In genomic region chr10:70652761-70653657, GRCh38 we compare ENCODE assay signal across 9 cellular contexts. TPM values are rescaled to one million over a fixed set of nuclear protein-coding genes. Genes with fewer than 3 reads are reported as not detected.
DNase-seq lines count a peak whose midpoint lies in the region; ATAC-seq, FAIRE-seq and TF ChIP-seq lines count a peak whose summit lies in the region.
"Had no signal": no experiment of that assay in that cellular context is flagged by ENCODE, and none has a peak within 500 bp of the region (broad histone marks: within the 10 kb centered on the region; RNA-seq: fewer than 3 reads in every experiment).

No MANE protein-coding gene starts in this region.

- H3K9me3 Mint-ChIP-seq in neural progenitor cell, result peaks cover 51% of the 10 kb centered on the region

- H3K9ac ChIP-seq in neural progenitor cell, result no peak overlapping the region

- no peaks in the 10 kb centered on the region for H3K36me3 ChIP-seq in SJSA1
- H3K36me3 ChIP-seq in pancreas, result no peaks in the 10 kb centered on the region
- no peaks in the 10 kb centered on the region for H3K36me3 ChIP-seq in neural progenitor cell

- no peak overlapping the region for H3K27ac ChIP-seq in SJSA1
- H3K27ac ChIP-seq in foreskin keratinocyte, result peak overlapping the region; percentile 68
- no peak overlapping the region for H3K27ac ChIP-seq in pancreas
- H3K27ac ChIP-seq in neural progenitor cell, result no peak overlapping the region

- H3K27me3 Mint-ChIP-seq in neural progenitor cell (ENCODE audit: insufficient read depth, low read depth), result peaks cover 3% of the 10 kb centered on the region

- H3K27me3 ChIP-seq in SJSA1 (replicated peaks), result no peaks in the 10 kb centered on the region
- no peaks in the 10 kb centered on the region for H3K27me3 ChIP-seq in foreskin keratinocyte
- H3K27me3 ChIP-seq in pancreas, result no peaks in the 10 kb centered on the region
- H3K27me3 ChIP-seq in neural progenitor cell, result no peaks in the 10 kb centered on the region

- H2AFZ ChIP-seq in neural progenitor cell (replicated peaks), result no peak overlapping the region

- H3K4me2 ChIP-seq in neural progenitor cell, result no peak overlapping the region

- no peaks in the 10 kb centered on the region for H3F3A ChIP-seq in neural progenitor cell (ENCODE audit: low read depth)

- no peaks in the 10 kb centered on the region for H4K20me1 ChIP-seq in neural progenitor cell (ENCODE audit: low read depth)

- H3K36me3 Mint-ChIP-seq in neural progenitor cell, result peaks cover 3% of the 10 kb centered on the region

- 71% methylated on average over 16 of the region's 16 CpGs for WGBS in pancreas, 2 donors

- peak; percentile 59 for ATAC-seq in foreskin keratinocyte
- peak in 3 of 4 donors; percentile 40 to 67 (median 60) for ATAC-seq in pancreas
- no peak for ATAC-seq in HG02571 (IDR thresholded peaks at IDR 0.05; ENCODE audit: unreplicated experiment)
- no peak for ATAC-seq in GM21423 (IDR thresholded peaks at IDR 0.05; ENCODE audit: unreplicated experiment)

- FAIRE-seq in pancreas (lab: Jason Lieb, UNC), result no peak

- DNase-seq in GM04503 (ENCODE audit: low read depth) (peak; percentile 93), SJSA1 (ENCODE audit: low read depth in 1 of 2, low spot score in 2 of 2) (peak; percentile 45 to 74), foreskin keratinocyte (peak; percentile 74 to 93), pancreas (peak in 3 of 6 donors; percentile 11 to 28 (median 16)), neural progenitor cell (ENCODE audit: low spot score) (no peak), NCI-H748 treated with DMSO at 0.1 percent for 48 hours (lab: John Stamatoyannopoulos, UW) (no peak)
- DNase-seq: effector CD8-positive, alpha-beta T cell had no signal

- no peaks in the 10 kb centered on the region for H3K79me2 ChIP-seq in neural progenitor cell (ENCODE audit: low read depth)

- H3K4me3 ChIP-seq in SJSA1, result no peak overlapping the region
- H3K4me3 ChIP-seq in pancreas, result no peak overlapping the region
- no peak overlapping the region for H3K4me3 ChIP-seq in neural progenitor cell

- TF ChIP-seq CTCF in foreskin keratinocyte (conservative IDR thresholded peaks at IDR 0.05) (no peak), pancreas (IDR thresholded peaks at IDR 0.05) (no peak), neural progenitor cell (IDR thresholded peaks at IDR 0.05) (no peak)

- no peak overlapping the region for H3K27ac Mint-ChIP-seq in neural progenitor cell

- no peak overlapping the region for H3K4me3 Mint-ChIP-seq in neural progenitor cell

- H3K4me1 Mint-ChIP-seq in neural progenitor cell, result no peaks in the 10 kb centered on the region

- 0 out of 2 replicates have a peak, but pooled peaks cover 7% of the 10 kb centered on the region for H3K9me3 ChIP-seq in SJSA1 (replicated peaks)
- no peaks in the 10 kb centered on the region for H3K9me3 ChIP-seq in pancreas
- H3K9me3 ChIP-seq in neural progenitor cell (ENCODE audit: low read depth), result no peaks in the 10 kb centered on the region

- H3K4me1 ChIP-seq in SJSA1 (replicated peaks), result peaks cover 23% of the 10 kb centered on the region
- H3K4me1 ChIP-seq in foreskin keratinocyte, result peaks cover 21% of the 10 kb centered on the region
- no peaks in the 10 kb centered on the region for H3K4me1 ChIP-seq in pancreas
- no peaks in the 10 kb centered on the region for H3K4me1 ChIP-seq in neural progenitor cell

- intact Hi-C loops in pancreas (cut with DNase I), result no loop called here

RNA-seq across cellular contexts. Expression of gene ADAMTS14, which starts 19.3 kb away (rescaled TPM):
- 0.66 and 1.2 TPM in 2 replicates for total RNA-seq in SJSA1 (2014; rRNA removed; shearing (Covaris generic))
- 0.10 TPM in 1 of 2 replicates, not detected in the other for total RNA-seq in foreskin keratinocyte
- 0.09 TPM in 1 of 2 replicates, not detected in the other for polyA plus RNA-seq in foreskin keratinocyte
- 1 to 10 TPM in 1 of 6 donors, under 1 TPM in 3, not detected in 2; 0.06 to 2.2 (median 0.23) TPM for total RNA-seq in pancreas
- polyA plus RNA-seq in pancreas, result under 1 TPM; 0.12 to 0.34 TPM
- total RNA-seq in neural progenitor cell (ENCODE audit: low replicate concordance), result 0.53 TPM in 1 of 2 replicates, not detected in the other

RNA-seq across cellular contexts. Expression of gene PRF1, which starts 50.5 kb away (rescaled TPM):
- total RNA-seq in SJSA1 (2014; rRNA removed; shearing (Covaris generic)), result not detected in 2 replicates
- total RNA-seq in foreskin keratinocyte (not detected in 2 replicates), pancreas (1 to 10 TPM in 3 of 6 donors, under 1 TPM in 3; 0.16 to 1.8 (median 0.76) TPM), neural progenitor cell (ENCODE audit: low replicate concordance) (not detected in 2 replicates)
- polyA plus RNA-seq in foreskin keratinocyte (not detected in 2 replicates), pancreas (under 1 TPM; 0.30 to 0.54 TPM)

Comparison
In these comparisons a context has a peak if more than half of its experiments do, and no peak if none do; other contexts are left out.
1. DNase-seq: peak in GM04503 (single experiment), SJSA1 (2 of 2) and foreskin keratinocyte (2 of 2); none in neural progenitor cell (single experiment) and NCI-H748 treated with DMSO at 0.1 percent for 48 hours (single experiment).
2. ATAC-seq: peak in foreskin keratinocyte (single experiment) and pancreas (3 of 4); none in HG02571 (single experiment) and GM21423 (single experiment).